2 cellular contexts compared by ENCODE assay signal in the genomic region with DNA sequence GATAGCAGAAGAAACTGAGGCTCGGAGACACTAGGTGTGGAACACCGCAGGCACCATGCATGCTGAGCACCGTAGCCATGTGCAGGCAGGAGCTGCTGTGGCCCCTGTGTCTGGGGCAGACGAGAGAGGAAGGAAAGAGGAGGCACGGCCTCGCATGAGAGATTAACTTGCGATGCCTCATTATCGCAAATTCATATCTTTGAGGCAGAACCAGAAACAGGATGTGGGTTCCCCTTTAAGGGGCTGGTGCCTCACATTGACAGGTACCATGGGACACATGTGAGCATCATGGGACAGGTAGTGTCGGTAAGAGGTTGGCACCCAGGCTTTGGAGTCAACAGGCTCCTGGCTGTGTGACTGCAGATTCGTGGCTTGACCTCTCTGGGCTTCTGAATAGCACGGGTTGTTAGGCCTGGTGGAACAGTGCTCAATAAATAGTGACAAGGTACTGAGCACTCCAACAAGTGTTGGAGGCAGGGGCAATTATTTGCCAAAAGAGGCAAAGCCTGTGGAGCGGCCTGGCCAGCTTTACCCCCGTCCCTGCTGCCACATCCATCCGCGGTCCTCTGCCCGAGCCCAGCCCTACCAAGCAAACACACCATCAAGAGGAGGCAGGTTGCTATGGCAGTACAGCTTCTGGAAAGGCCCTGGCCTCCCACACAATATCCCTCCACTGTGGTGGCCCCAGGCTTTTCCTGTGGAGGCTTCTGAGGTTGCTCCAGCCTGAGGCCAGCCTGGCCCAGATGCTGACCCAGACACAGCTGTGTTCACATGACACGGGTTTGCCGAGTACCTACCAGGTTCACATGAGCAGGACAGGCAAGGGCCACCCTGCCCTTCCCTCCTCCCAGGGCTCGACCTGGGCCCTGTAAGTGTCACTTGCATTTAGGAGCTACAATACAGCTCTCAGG.
TF ChIP-seq lines count a peak whose summit lies in the region.

No MANE protein-coding gene starts in this region.

TF ChIP-seq in GM23338, 12 proteins besides CTCF, POLR2A, EP300 and RAD21:
- TF ChIP-seq, protein P1, sequence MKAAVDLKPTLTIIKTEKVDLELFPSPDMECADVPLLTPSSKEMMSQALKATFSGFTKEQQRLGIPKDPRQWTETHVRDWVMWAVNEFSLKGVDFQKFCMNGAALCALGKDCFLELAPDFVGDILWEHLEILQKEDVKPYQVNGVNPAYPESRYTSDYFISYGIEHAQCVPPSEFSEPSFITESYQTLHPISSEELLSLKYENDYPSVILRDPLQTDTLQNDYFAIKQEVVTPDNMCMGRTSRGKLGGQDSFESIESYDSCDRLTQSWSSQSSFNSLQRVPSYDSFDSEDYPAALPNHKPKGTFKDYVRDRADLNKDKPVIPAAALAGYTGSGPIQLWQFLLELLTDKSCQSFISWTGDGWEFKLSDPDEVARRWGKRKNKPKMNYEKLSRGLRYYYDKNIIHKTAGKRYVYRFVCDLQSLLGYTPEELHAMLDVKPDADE (IDR thresholded peaks at IDR 0.05) = no peak
- TF ChIP-seq JUNB (IDR thresholded peaks at IDR 0.05; ENCODE audit: unreplicated experiment) = no peak
- TF ChIP-seq EZH2phosphoT487 (IDR thresholded peaks at IDR 0.05; ENCODE audit: unreplicated experiment) = no peak
- TF ChIP-seq ZNF114 (CRISPR knock-in tag; IDR thresholded peaks at IDR 0.05) = no peak
- TF ChIP-seq STAT1 (IDR thresholded peaks at IDR 0.05; ENCODE audit: unreplicated experiment) = no peak
- TF ChIP-seq CREB1 (CRISPR knock-in tag; IDR thresholded peaks at IDR 0.05; ENCODE audit: low read depth) = no peak
- TF ChIP-seq NANOG (IDR thresholded peaks at IDR 0.05; ENCODE audit: borderline replicate concordance) = no peak
- no peak for TF ChIP-seq POLR2AphosphoS5 (IDR thresholded peaks at IDR 0.05; ENCODE audit: low read depth)

TF ChIP-seq in WTC11, 78 proteins besides CTCF, POLR2A, EP300 and RAD21 (continued from another document):
- TF ChIP-seq, protein P2, sequence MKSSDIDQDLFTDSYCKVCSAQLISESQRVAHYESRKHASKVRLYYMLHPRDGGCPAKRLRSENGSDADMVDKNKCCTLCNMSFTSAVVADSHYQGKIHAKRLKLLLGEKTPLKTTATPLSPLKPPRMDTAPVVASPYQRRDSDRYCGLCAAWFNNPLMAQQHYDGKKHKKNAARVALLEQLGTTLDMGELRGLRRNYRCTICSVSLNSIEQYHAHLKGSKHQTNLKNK (CRISPR knock-in tag; IDR thresholded peaks at IDR 0.05) = no peak
- TF ChIP-seq ZBTB21 (CRISPR knock-in tag; IDR thresholded peaks at IDR 0.05; ENCODE audit: borderline replicate concordance) (no peak), GRHL2 (CRISPR knock-in tag; IDR thresholded peaks at IDR 0.05; ENCODE audit: insufficient replicate concordance, severe bottlenecking) (no peak), ZNF423 (CRISPR knock-in tag; IDR thresholded peaks at IDR 0.05) (no peak), GTF2I (CRISPR knock-in tag; conservative IDR thresholded peaks at IDR 0.05) (no peak), KAT7 (CRISPR knock-in tag; IDR thresholded peaks at IDR 0.05; ENCODE audit: borderline replicate concordance) (no peak), SMAD3 (CRISPR knock-in tag; IDR thresholded peaks at IDR 0.05; ENCODE audit: borderline replicate concordance) (no peak), NFATC4 (CRISPR knock-in tag; IDR thresholded peaks at IDR 0.05) (no peak), ZNF232 (CRISPR knock-in tag; IDR thresholded peaks at IDR 0.05) (no peak)
- TF ChIP-seq, protein P3, sequence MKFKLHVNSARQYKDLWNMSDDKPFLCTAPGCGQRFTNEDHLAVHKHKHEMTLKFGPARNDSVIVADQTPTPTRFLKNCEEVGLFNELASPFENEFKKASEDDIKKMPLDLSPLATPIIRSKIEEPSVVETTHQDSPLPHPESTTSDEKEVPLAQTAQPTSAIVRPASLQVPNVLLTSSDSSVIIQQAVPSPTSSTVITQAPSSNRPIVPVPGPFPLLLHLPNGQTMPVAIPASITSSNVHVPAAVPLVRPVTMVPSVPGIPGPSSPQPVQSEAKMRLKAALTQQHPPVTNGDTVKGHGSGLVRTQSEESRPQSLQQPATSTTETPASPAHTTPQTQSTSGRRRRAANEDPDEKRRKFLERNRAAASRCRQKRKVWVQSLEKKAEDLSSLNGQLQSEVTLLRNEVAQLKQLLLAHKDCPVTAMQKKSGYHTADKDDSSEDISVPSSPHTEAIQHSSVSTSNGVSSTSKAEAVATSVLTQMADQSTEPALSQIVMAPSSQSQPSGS (CRISPR knock-in tag; IDR thresholded peaks at IDR 0.05; ENCODE audit: borderline replicate concordance, low read depth) = no peak
- TF ChIP-seq, protein P4, sequence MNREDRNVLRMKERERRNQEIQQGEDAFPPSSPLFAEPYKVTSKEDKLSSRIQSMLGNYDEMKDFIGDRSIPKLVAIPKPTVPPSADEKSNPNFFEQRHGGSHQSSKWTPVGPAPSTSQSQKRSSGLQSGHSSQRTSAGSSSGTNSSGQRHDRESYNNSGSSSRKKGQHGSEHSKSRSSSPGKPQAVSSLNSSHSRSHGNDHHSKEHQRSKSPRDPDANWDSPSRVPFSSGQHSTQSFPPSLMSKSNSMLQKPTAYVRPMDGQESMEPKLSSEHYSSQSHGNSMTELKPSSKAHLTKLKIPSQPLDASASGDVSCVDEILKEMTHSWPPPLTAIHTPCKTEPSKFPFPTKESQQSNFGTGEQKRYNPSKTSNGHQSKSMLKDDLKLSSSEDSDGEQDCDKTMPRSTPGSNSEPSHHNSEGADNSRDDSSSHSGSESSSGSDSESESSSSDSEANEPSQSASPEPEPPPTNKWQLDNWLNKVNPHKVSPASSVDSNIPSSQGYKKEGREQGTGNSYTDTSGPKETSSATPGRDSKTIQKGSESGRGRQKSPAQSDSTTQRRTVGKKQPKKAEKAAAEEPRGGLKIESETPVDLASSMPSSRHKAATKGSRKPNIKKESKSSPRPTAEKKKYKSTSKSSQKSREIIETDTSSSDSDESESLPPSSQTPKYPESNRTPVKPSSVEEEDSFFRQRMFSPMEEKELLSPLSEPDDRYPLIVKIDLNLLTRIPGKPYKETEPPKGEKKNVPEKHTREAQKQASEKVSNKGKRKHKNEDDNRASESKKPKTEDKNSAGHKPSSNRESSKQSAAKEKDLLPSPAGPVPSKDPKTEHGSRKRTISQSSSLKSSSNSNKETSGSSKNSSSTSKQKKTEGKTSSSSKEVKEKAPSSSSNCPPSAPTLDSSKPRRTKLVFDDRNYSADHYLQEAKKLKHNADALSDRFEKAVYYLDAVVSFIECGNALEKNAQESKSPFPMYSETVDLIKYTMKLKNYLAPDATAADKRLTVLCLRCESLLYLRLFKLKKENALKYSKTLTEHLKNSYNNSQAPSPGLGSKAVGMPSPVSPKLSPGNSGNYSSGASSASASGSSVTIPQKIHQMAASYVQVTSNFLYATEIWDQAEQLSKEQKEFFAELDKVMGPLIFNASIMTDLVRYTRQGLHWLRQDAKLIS (CRISPR knock-in tag; IDR thresholded peaks at IDR 0.05; ENCODE audit: borderline replicate concordance) = no peak
- TF ChIP-seq, protein P5, sequence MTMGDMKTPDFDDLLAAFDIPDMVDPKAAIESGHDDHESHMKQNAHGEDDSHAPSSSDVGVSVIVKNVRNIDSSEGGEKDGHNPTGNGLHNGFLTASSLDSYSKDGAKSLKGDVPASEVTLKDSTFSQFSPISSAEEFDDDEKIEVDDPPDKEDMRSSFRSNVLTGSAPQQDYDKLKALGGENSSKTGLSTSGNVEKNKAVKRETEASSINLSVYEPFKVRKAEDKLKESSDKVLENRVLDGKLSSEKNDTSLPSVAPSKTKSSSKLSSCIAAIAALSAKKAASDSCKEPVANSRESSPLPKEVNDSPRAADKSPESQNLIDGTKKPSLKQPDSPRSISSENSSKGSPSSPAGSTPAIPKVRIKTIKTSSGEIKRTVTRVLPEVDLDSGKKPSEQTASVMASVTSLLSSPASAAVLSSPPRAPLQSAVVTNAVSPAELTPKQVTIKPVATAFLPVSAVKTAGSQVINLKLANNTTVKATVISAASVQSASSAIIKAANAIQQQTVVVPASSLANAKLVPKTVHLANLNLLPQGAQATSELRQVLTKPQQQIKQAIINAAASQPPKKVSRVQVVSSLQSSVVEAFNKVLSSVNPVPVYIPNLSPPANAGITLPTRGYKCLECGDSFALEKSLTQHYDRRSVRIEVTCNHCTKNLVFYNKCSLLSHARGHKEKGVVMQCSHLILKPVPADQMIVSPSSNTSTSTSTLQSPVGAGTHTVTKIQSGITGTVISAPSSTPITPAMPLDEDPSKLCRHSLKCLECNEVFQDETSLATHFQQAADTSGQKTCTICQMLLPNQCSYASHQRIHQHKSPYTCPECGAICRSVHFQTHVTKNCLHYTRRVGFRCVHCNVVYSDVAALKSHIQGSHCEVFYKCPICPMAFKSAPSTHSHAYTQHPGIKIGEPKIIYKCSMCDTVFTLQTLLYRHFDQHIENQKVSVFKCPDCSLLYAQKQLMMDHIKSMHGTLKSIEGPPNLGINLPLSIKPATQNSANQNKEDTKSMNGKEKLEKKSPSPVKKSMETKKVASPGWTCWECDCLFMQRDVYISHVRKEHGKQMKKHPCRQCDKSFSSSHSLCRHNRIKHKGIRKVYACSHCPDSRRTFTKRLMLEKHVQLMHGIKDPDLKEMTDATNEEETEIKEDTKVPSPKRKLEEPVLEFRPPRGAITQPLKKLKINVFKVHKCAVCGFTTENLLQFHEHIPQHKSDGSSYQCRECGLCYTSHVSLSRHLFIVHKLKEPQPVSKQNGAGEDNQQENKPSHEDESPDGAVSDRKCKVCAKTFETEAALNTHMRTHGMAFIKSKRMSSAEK (CRISPR knock-in tag; IDR thresholded peaks at IDR 0.05; ENCODE audit: borderline replicate concordance) = no peak
- TF ChIP-seq, protein P6, sequence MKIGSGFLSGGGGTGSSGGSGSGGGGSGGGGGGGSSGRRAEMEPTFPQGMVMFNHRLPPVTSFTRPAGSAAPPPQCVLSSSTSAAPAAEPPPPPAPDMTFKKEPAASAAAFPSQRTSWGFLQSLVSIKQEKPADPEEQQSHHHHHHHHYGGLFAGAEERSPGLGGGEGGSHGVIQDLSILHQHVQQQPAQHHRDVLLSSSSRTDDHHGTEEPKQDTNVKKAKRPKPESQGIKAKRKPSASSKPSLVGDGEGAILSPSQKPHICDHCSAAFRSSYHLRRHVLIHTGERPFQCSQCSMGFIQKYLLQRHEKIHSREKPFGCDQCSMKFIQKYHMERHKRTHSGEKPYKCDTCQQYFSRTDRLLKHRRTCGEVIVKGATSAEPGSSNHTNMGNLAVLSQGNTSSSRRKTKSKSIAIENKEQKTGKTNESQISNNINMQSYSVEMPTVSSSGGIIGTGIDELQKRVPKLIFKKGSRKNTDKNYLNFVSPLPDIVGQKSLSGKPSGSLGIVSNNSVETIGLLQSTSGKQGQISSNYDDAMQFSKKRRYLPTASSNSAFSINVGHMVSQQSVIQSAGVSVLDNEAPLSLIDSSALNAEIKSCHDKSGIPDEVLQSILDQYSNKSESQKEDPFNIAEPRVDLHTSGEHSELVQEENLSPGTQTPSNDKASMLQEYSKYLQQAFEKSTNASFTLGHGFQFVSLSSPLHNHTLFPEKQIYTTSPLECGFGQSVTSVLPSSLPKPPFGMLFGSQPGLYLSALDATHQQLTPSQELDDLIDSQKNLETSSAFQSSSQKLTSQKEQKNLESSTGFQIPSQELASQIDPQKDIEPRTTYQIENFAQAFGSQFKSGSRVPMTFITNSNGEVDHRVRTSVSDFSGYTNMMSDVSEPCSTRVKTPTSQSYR (CRISPR knock-in tag; IDR thresholded peaks at IDR 0.05) = no peak
TF ChIP-seq in WTC11: peak in this region for 0.
